9 cellular contexts compared by ENCODE assay signal in genomic region chr5:36777105-36777757, GRCh38.
DNase-seq lines count a peak whose midpoint lies in the region; ATAC-seq and TF ChIP-seq lines count a peak whose summit lies in the region.
"Had no signal": no experiment of that assay in that cellular context is flagged by ENCODE, and none has a peak within 500 bp of the region (broad histone marks: within the 10 kb centered on the region; RNA-seq: fewer than 3 reads in every experiment).

No MANE protein-coding gene starts in this region.

- ATAC-seq in HG02610 (IDR thresholded peaks at IDR 0.05; ENCODE audit: unreplicated experiment) (no peak), GM19351 (IDR thresholded peaks at IDR 0.05; ENCODE audit: unreplicated experiment) (no peak)

- no peak overlapping the region for H3K27ac ChIP-seq in osteoblast (ENCODE audit: low read depth, low read length)
- H3K27ac ChIP-seq: KMS-11 had no signal

- H3K4me3 ChIP-seq in epithelial cell of proximal tubule (ENCODE audit: low read depth, low read length) (no peak overlapping the region), osteoblast (ENCODE audit: insufficient read depth, low read length) (no peak overlapping the region)

- no peaks in the 10 kb centered on the region for H3K36me3 ChIP-seq in osteoblast (ENCODE audit: insufficient read depth, low read length)

- TF ChIP-seq CTCF in epithelial cell of proximal tubule (conservative IDR thresholded peaks at IDR 0.05; ENCODE audit: low read depth, low read length) (peak; percentile 57), osteoblast (IDR thresholded peaks at IDR 0.05; ENCODE audit: extremely low read depth, low read depth, low read length) (peak; percentile 48)

- no peaks in the 10 kb centered on the region for H3K4me1 ChIP-seq in osteoblast (ENCODE audit: insufficient read depth, low read length)

- no peaks in the 10 kb centered on the region for H3K79me2 ChIP-seq in osteoblast (ENCODE audit: insufficient read depth, low read length)

- peaks cover 6% of the 10 kb centered on the region for H3K27me3 ChIP-seq in osteoblast (ENCODE audit: insufficient read depth, low read length)

- H2AFZ ChIP-seq in osteoblast (ENCODE audit: low read length), result no peak overlapping the region

- peaks cover 2% of the 10 kb centered on the region for H3K9me3 ChIP-seq in osteoblast (ENCODE audit: low read depth, low read length)

- peak; percentile 9 for DNase-seq in GDM1 (lab: John Stamatoyannopoulos, UW)
- peak; percentile 69 for DNase-seq in NCI-H526 treated with DMSO at 0.1 percent for 48 hours (lab: John Stamatoyannopoulos, UW)
- no peak for DNase-seq in epithelial cell of proximal tubule (ENCODE audit: low read depth)
- peak; percentile 73 for DNase-seq in osteoblast (ENCODE audit: insufficient read length, low spot score, missing footprints)
- no peak for DNase-seq in activated effector memory CD4-positive, alpha-beta T cell treated with anti-CD3 and anti-CD28 coated beads, Interleukin-2, amount 50 U/mL, for 16 hours
- DNase-seq in NOMO-1 treated with dmso at 0.1 percent for 144 hours (lab: John Stamatoyannopoulos, UW; ENCODE audit: unreplicated experiment), result no peak

- H3K4me2 ChIP-seq in osteoblast (ENCODE audit: insufficient read depth, low read length), result peak overlapping the region; percentile 48
- H3K4me2 ChIP-seq: KMS-11 had no signal

- H4K20me1 ChIP-seq in osteoblast (ENCODE audit: insufficient read depth, low read length), result no peaks in the 10 kb centered on the region

Comparison
In these comparisons a context has a peak if more than half of its experiments do, and no peak if none do; other contexts are left out.
1. DNase-seq: peak in GDM1 (single experiment), NCI-H526 treated with DMSO at 0.1 percent for 48 hours (single experiment) and osteoblast (single experiment); none in epithelial cell of proximal tubule (single experiment), activated effector memory CD4-positive, alpha-beta T cell treated with anti-CD3 and anti-CD28 coated beads, Interleukin-2, amount 50 U/mL, for 16 hours (single experiment) and NOMO-1 treated with dmso at 0.1 percent for 144 hours (single experiment).